In the genomic region with DNA sequence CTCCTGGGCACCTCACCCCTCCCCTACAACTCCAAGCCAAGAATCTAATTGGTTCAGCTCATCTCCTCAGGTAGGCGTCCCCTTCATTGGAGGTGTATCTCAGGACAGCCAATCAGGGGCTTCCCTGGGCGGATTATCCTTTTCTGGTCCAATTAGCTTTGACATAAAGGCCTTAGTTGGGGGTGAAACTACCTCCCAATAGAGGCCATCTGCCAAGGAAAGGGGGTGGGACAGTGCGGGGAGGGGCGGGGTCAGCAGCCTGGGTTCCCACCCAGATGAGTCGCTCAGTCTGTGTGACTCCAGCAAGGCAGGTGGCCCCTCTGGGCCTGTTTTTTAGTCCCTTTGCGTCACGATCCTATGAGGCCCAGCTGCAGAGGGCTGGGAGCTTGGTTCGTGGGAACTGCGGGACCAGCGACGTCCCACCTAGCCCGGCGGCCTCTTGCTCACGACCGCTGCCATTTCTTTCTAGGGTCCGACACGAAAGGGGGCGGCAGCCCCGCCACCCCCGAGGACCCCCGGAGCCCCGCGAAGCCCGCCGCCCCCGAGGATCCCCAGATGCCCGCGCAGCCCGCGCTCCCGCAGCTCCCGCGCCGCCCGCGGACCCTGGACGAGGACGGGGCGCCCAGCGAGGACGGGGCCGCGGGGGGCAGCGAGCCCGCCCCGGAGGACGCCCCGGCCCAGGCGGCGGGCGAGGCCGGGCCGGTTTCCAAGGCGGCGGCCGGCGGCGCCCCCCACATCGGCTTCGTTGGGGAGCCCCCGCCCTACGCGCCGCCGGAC, we compare ENCODE assay signal across 28 cellular contexts. TPM values are rescaled to one million over a fixed set of nuclear protein-coding genes. Genes with fewer than 3 reads are reported as not detected.
DNase-seq lines count a peak whose midpoint lies in the region; ATAC-seq and TF ChIP-seq lines count a peak whose summit lies in the region.
"Had no signal": no experiment of that assay in that cellular context is flagged by ENCODE, and none has a peak within 500 bp of the region (broad histone marks: within the 10 kb centered on the region; RNA-seq: fewer than 3 reads in every experiment).

No MANE protein-coding gene starts in this region.

- H3K4me3 ChIP-seq in GM23338 (peak overlapping the region; percentile 55; the same call in 1 of the 2 replicates), osteoblast (ENCODE audit: insufficient read depth, low read length) (no peak overlapping the region)
- no peak overlapping the region for H3K4me3 ChIP-seq in Jurkat, Clone E6-1 (ENCODE audit: low read length)
- H3K4me3 ChIP-seq: cardiac muscle cell, heart left ventricle, SK-N-MC had no signal

- H3K36me3 ChIP-seq in GM23338 (ENCODE audit: insufficient read depth) (no peaks in the 10 kb centered on the region), osteoblast (ENCODE audit: insufficient read depth, low read length) (no peaks in the 10 kb centered on the region)
- H3K36me3 ChIP-seq: cardiac muscle cell, heart left ventricle had no signal

- H3K9me2 ChIP-seq in GM23338 (ENCODE audit: insufficient read depth), result no peaks in the 10 kb centered on the region

- H3K27ac Mint-ChIP-seq in GM23338, result no peak overlapping the region
- H3K27ac Mint-ChIP-seq: activated B cell treated with CpG ODN at 0.5 μM for 24 hours; activated naive CD4-positive, alpha-beta T cell treated with anti-CD3 and anti-CD28 coated beads, Interleukin-2, amount 10 ng/mL, durations not matched to agents 7 days and 5 days; dendritic cell treated with granulocyte-macrophage colony-stimulating factor and Interleukin-4, amounts not matched to agents 40 ng/mL and 50 ng/mL, for 4 days; nephron had no signal

- H3K4me3 Mint-ChIP-seq in GM23338, result 0 out of 3 replicates have a peak overlapping the region, but pooled peaks have one; percentile 33
- H3K4me3 Mint-ChIP-seq: activated B cell treated with CpG ODN at 0.5 μM for 24 hours; activated naive CD4-positive, alpha-beta T cell treated with anti-CD3 and anti-CD28 coated beads, Interleukin-2, amount 10 ng/mL, durations not matched to agents 7 days and 5 days; dendritic cell treated with granulocyte-macrophage colony-stimulating factor and Interleukin-4, amounts not matched to agents 40 ng/mL and 50 ng/mL, for 4 days had no signal

- H3K27me3 ChIP-seq in GM23338 (ENCODE audit: insufficient read depth) (peaks cover 48% of the 10 kb centered on the region), osteoblast (ENCODE audit: insufficient read depth, low read length) (peaks cover 41% of the 10 kb centered on the region)

- TF ChIP-seq CTCF in GM23338 (conservative IDR thresholded peaks at IDR 0.05; ENCODE audit: low read depth in 2 of 2) (no peak), osteoblast (IDR thresholded peaks at IDR 0.05; ENCODE audit: extremely low read depth, low read depth, low read length) (no peak)

- peaks cover 46% of the 10 kb centered on the region for H3K27me3 Mint-ChIP-seq in GM23338 (ENCODE audit: insufficient read depth, low read depth, poor library complexity)

- H3K79me2 ChIP-seq in GM23338 (replicated peaks; ENCODE audit: insufficient read depth) (no peaks in the 10 kb centered on the region), osteoblast (ENCODE audit: insufficient read depth, low read length) (no peaks in the 10 kb centered on the region)

- H4K20me1 ChIP-seq in GM23338 (replicated peaks; ENCODE audit: insufficient read depth) (no peaks in the 10 kb centered on the region), osteoblast (ENCODE audit: insufficient read depth, low read length) (no peaks in the 10 kb centered on the region)

- no peak for TF ChIP-seq POLR2A in erythroblast (IDR thresholded peaks at IDR 0.05; ENCODE audit: low read length)

- peak; percentile 62 for ATAC-seq in GM23338

- H3K9me3 ChIP-seq in osteoblast (ENCODE audit: low read depth, low read length), result peaks cover 2% of the 10 kb centered on the region
- H3K9me3 ChIP-seq: heart left ventricle had no signal

- no peaks in the 10 kb centered on the region for H3F3A ChIP-seq in GM23338 (replicated peaks; ENCODE audit: low read depth)

- no peak overlapping the region for H3K27ac ChIP-seq in GM23338 (ENCODE audit: low read depth)
- H3K27ac ChIP-seq in osteoblast (ENCODE audit: low read depth, low read length), result no peak overlapping the region
- H3K27ac ChIP-seq: cardiac muscle cell, heart left ventricle, HL-60, SK-N-MC had no signal

- peaks cover 19% of the 10 kb centered on the region; the same call in 2 of the 3 replicates for H3K9me3 Mint-ChIP-seq in GM23338
- H3K9me3 Mint-ChIP-seq: activated B cell treated with CpG ODN at 0.5 μM for 24 hours; activated naive CD4-positive, alpha-beta T cell treated with anti-CD3 and anti-CD28 coated beads, Interleukin-2, amount 10 ng/mL, durations not matched to agents 7 days and 5 days; dendritic cell treated with granulocyte-macrophage colony-stimulating factor and Interleukin-4, amounts not matched to agents 40 ng/mL and 50 ng/mL, for 4 days; nephron had no signal

- no peaks in the 10 kb centered on the region; the same call in 1 of the 3 replicates for H3K36me3 Mint-ChIP-seq in GM23338 (ENCODE audit: low read depth)
- H3K36me3 Mint-ChIP-seq: activated naive CD4-positive, alpha-beta T cell treated with anti-CD3 and anti-CD28 coated beads, Interleukin-2, amount 10 ng/mL, durations not matched to agents 7 days and 5 days had no signal

- no peaks in the 10 kb centered on the region for H3K4me1 ChIP-seq in GM23338 (ENCODE audit: insufficient read depth)
- no peaks in the 10 kb centered on the region for H3K4me1 ChIP-seq in osteoblast (ENCODE audit: insufficient read depth, low read length)

- H3K4me2 ChIP-seq in GM23338 (peak overlapping the region; percentile 76; the same call in 1 of the 2 replicates), osteoblast (ENCODE audit: insufficient read depth, low read length) (no peak overlapping the region)

- DNase-seq in GM23338 (ENCODE audit: low spot score) (peak; percentile 65), erythroblast (lab: John Stamatoyannopoulos, UW) (peak; percentile 13 to 36), osteoblast (ENCODE audit: insufficient read length, low spot score, missing footprints) (peak; percentile 69), superior temporal gyrus (ENCODE audit: extremely low spot score) (no peak), NOMO-1 (lab: John Stamatoyannopoulos, UW; ENCODE audit: unreplicated experiment in 2 of 2) (no peak)
- peak; percentile 51 for DNase-seq in Jurkat, Clone E6-1 (ENCODE audit: low read depth, low spot score)
- DNase-seq in activated effector memory CD4-positive, alpha-beta T cell treated with Interleukin-2 at 50 U/mL for 16 hours, result no peak
- DNase-seq: activated B cell treated with CpG ODN at 0.5 μM for 24 hours; activated naive CD4-positive, alpha-beta T cell treated with anti-CD3 and anti-CD28 coated beads, Interleukin-2, amount 10 ng/mL, durations not matched to agents 7 days and 5 days; activated T-cell treated with anti-CD3 and anti-CD28 coated beads, Interleukin-2, amount 50 U/mL, for 48 hours; anterior cingulate cortex; CD4-positive, alpha-beta memory T cell; DMS79 treated with DMSO at 0.1 percent for 48 hours; heart left ventricle; IMR-90; NCI-H1417 treated with DMSO at 0.1 percent for 48 hours; NCI-H510A treated with DMSO at 0.1 percent for 48 hours had no signal

- H2AFZ ChIP-seq in GM23338 (no peak overlapping the region), osteoblast (ENCODE audit: low read length) (no peak overlapping the region)

- no peaks in the 10 kb centered on the region for H3K4me1 Mint-ChIP-seq in GM23338
- H3K4me1 Mint-ChIP-seq: activated B cell treated with CpG ODN at 0.5 μM for 24 hours had no signal

TF ChIP-seq in GM23338, 12 proteins besides CTCF, POLR2A, EP300 and RAD21 (continues in another document):
- TF ChIP-seq JUNB (IDR thresholded peaks at IDR 0.05; ENCODE audit: unreplicated experiment) (no peak), ZNF331 (CRISPR knock-in tag; IDR thresholded peaks at IDR 0.05; ENCODE audit: low read depth) (no peak), ZNF114 (CRISPR knock-in tag; IDR thresholded peaks at IDR 0.05) (no peak), STAT1 (IDR thresholded peaks at IDR 0.05; ENCODE audit: unreplicated experiment) (no peak), CREB1 (CRISPR knock-in tag; IDR thresholded peaks at IDR 0.05; ENCODE audit: low read depth) (no peak), POLR2AphosphoS5 (IDR thresholded peaks at IDR 0.05; ENCODE audit: low read depth) (no peak)
- TF ChIP-seq, protein P1, sequence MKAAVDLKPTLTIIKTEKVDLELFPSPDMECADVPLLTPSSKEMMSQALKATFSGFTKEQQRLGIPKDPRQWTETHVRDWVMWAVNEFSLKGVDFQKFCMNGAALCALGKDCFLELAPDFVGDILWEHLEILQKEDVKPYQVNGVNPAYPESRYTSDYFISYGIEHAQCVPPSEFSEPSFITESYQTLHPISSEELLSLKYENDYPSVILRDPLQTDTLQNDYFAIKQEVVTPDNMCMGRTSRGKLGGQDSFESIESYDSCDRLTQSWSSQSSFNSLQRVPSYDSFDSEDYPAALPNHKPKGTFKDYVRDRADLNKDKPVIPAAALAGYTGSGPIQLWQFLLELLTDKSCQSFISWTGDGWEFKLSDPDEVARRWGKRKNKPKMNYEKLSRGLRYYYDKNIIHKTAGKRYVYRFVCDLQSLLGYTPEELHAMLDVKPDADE (IDR thresholded peaks at IDR 0.05), result no peak

RNA-seq across cellular contexts. Expression of a gene that starts 9.0 kb away (rescaled TPM):
- total RNA-seq in GM23338 (2014; rRNA removed; shearing (Covaris generic)), result 0.24 TPM in 1 of 2 replicates, not detected in the other
- polyA plus RNA-seq in GM23338 (2016; fragmentation: Nextera tagmentation; extraction: Ambion mirVana), result not detected in 2 replicates
- polyA plus RNA-seq in Jurkat, Clone E6-1 (2012; ENCODE audit: insufficient read depth, insufficient read length), result not detected
- total RNA-seq in osteoblast, result not detected in 2 replicates
- total RNA-seq: activated B cell treated with CpG ODN at 0.5 μM for 24 hours; activated CD8-positive, alpha-beta memory T cell treated with anti-CD3 and anti-CD28 coated beads for 36 hours; cardiac muscle cell; CD4-positive, alpha-beta memory T cell; heart left ventricle; IMR-90; M059J; mononuclear cell; RPMI7951; T-helper 2 cell treated with Interferon-gamma antibody and Interleukin-4, amounts not matched to agents 100 ng/mL and 5 ng/mL, for 36 hours; temporal lobe had no signal
- polyA plus RNA-seq: cardiac muscle cell; CD4-positive, alpha-beta memory T cell; heart left ventricle; IMR-90 had no signal

RNA-seq across cellular contexts. Expression of a gene that starts 23.2 kb away (rescaled TPM):
- 34.6 and 35.9 TPM in 2 replicates for total RNA-seq in GM23338 (2014; rRNA removed; shearing (Covaris generic))
- 23.4 and 24.8 TPM in 2 replicates for polyA plus RNA-seq in GM23338 (2016; fragmentation: Nextera tagmentation; extraction: Ambion mirVana)
- polyA plus RNA-seq in Jurkat, Clone E6-1 (2012; ENCODE audit: insufficient read depth, insufficient read length), result 39.5 TPM
- 19.5 and 22.4 TPM in 2 replicates for total RNA-seq in osteoblast

RNA-seq across cellular contexts. Expression of a gene that starts 51.6 kb away (rescaled TPM):
- total RNA-seq in GM23338 (2014; rRNA removed; shearing (Covaris generic)), result 23.7 and 32.4 TPM in 2 replicates
- polyA plus RNA-seq in GM23338 (2016; fragmentation: Nextera tagmentation; extraction: Ambion mirVana), result 17.7 and 20.2 TPM in 2 replicates
- polyA plus RNA-seq in Jurkat, Clone E6-1 (2012; ENCODE audit: insufficient read depth, insufficient read length), result 33.2 TPM
- 32.6 and 33.9 TPM in 2 replicates for total RNA-seq in osteoblast

Comparison
In these comparisons a context has a peak if more than half of its experiments do, and no peak if none do; other contexts are left out.
1. DNase-seq: peak in GM23338 (single experiment), Jurkat, Clone E6-1 (single experiment), erythroblast (2 of 2) and osteoblast (single experiment); none in superior temporal gyrus (single experiment), NOMO-1 (0 of 2) and activated effector memory CD4-positive, alpha-beta T cell treated with Interleukin-2 at 50 U/mL for 16 hours (single experiment).